8 cellular contexts compared by ENCODE assay signal in the genomic region with DNA sequence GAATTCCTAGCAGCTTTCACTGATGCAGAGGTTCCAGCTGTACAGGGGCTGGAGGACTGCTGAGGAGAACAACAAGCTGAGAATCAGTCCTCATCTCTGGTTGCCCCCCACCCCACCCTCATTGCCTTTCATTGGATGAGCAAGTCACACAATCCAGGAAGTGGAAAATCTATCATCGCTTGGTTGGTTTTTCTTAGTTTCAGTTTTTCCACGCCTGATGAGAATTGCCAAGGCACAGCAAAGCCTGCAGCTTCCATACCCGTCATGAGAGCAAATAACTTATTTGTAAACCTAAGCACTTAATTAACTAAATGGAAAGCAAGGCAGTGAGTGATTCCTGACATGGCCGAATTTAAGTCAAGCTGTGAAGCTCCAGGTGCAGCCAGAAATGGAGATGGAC. TPM values are rescaled to one million over a fixed set of nuclear protein-coding genes. Genes with fewer than 3 reads are reported as not detected.
DNase-seq lines count a peak whose midpoint lies in the region; ATAC-seq and TF ChIP-seq lines count a peak whose summit lies in the region.

No MANE protein-coding gene starts in this region.

- H3K4me1 ChIP-seq in right atrium auricular region (no peaks in the 10 kb centered on the region), vagina (no peaks in the 10 kb centered on the region)

- TF ChIP-seq POLR2A in vagina (IDR thresholded peaks at IDR 0.05), result no peak

- no peak for TF ChIP-seq CTCF in right atrium auricular region (IDR thresholded peaks at IDR 0.05)
- TF ChIP-seq CTCF in vagina (IDR thresholded peaks at IDR 0.05), result no peak

- DNase-seq in Right ventricle myocardium superior (no peak), right atrium auricular region (ENCODE audit: low spot score) (no peak), midbrain (lab: John Stamatoyannopoulos, UW) (peak; percentile 18), vagina (ENCODE audit: extremely low spot score in 2 of 2) (no peak), DMS153 treated with DMSO at 0.1 percent for 48 hours (lab: John Stamatoyannopoulos, UW; ENCODE audit: unreplicated experiment) (no peak)
- DNase-seq in activated effector memory CD4-positive, alpha-beta T cell treated with anti-CD3 and anti-CD28 coated beads, Interleukin-2, amount 50 U/mL, for 16 hours, result peak; percentile 68

- no peak overlapping the region for H3K27ac ChIP-seq in right atrium auricular region
- peak overlapping the region; percentile 1 for H3K27ac ChIP-seq in vagina

- H3K36me3 ChIP-seq in right atrium auricular region (no peaks in the 10 kb centered on the region), vagina (no peaks in the 10 kb centered on the region)

- H3K4me3 ChIP-seq in right atrium auricular region (peak overlapping the region in 1 of 2 donors; percentile 28), vagina (peak overlapping the region; percentile 25 to 27)

- no peaks in the 10 kb centered on the region for H3K9me3 ChIP-seq in right atrium auricular region
- H3K9me3 ChIP-seq in vagina, result no peaks in the 10 kb centered on the region

- ATAC-seq in Right ventricle myocardium superior (ENCODE audit: poor library complexity), result peak; percentile 18
- no peak for ATAC-seq in GM21447 (IDR thresholded peaks at IDR 0.05; ENCODE audit: unreplicated experiment)
- ATAC-seq in HG03442 (IDR thresholded peaks at IDR 0.05; ENCODE audit: unreplicated experiment), result no peak

- no peaks in the 10 kb centered on the region for H3K27me3 ChIP-seq in right atrium auricular region
- H3K27me3 ChIP-seq in vagina, result no peaks in the 10 kb centered on the region

- intact Hi-C loops in Right ventricle myocardium superior (cut with DNase I) (no loop called here), vagina (cut with DNase I) (no loop called here)

RNA-seq across cellular contexts. Expression of a gene that starts 21.4 kb away (rescaled TPM):
- total RNA-seq in Right ventricle myocardium superior (0.65 TPM), right atrium auricular region (under 1 TPM; 0.52 to 0.59 TPM), vagina (not detected)

Comparison
In these comparisons a context has a peak if more than half of its experiments do, and no peak if none do; other contexts are left out.
1. DNase-seq: peak in activated effector memory CD4-positive, alpha-beta T cell treated with anti-CD3 and anti-CD28 coated beads, Interleukin-2, amount 50 U/mL, for 16 hours (single experiment) and midbrain (single experiment); none in Right ventricle myocardium superior (single experiment), right atrium auricular region (single experiment), vagina (0 of 2) and DMS153 treated with DMSO at 0.1 percent for 48 hours (single experiment).